ENCODE assay signal across 23 cellular contexts in the genomic region with DNA sequence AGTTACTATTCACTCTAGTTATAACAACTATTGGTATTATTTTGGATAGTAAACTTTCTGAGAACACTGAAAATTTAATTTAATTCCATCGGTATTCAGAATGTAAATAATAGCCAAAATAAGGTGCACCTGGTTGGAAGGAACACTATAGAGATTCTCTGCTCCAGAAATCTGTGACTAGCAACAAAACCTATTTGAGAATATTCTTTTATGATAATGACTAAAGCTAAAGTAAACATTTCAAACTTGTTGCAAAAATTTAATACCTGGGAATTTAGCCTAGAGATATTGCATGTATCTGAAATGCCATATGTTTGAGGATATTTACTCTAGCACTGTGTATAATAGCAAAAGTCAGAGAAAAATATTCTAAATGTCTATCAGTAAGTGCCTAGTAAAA.
"Had no signal": no experiment of that assay in that cellular context is flagged by ENCODE, and none has a peak within 500 bp of the region (broad histone marks: within the 10 kb centered on the region; RNA-seq: fewer than 3 reads in every experiment).

No MANE protein-coding gene starts in this region.

- DNase-seq: colonic mucosa; cortex of kidney; dermis blood vessel endothelial cell; dorsolateral prefrontal cortex; effector CD4-positive, alpha-beta T cell; effector CD8-positive, alpha-beta T cell; effector memory CD4-positive, alpha-beta T cell; effector memory CD8-positive, alpha-beta T cell; endodermal cell; erythroblast; esophagus squamous epithelium; foreskin fibroblast; foreskin keratinocyte; foreskin melanocyte; gastrocnemius medialis; glutamatergic neuron; head of caudate nucleus; heart left ventricle; heart right ventricle had no signal

- H3K9me3 ChIP-seq: colonic mucosa, esophagus muscularis mucosa, esophagus squamous epithelium, gastrocnemius medialis, gastroesophageal sphincter, heart left ventricle, heart right ventricle had no signal

- H3K27ac ChIP-seq: colonic mucosa, coronary artery, dorsolateral prefrontal cortex, esophagus muscularis mucosa, foreskin keratinocyte, gastrocnemius medialis, gastroesophageal sphincter, heart left ventricle, heart right ventricle, hepatocyte had no signal

- H3K4me3 ChIP-seq: colonic mucosa, coronary artery, dorsolateral prefrontal cortex, esophagus muscularis mucosa, esophagus squamous epithelium, gastrocnemius medialis, gastroesophageal sphincter, heart left ventricle, heart right ventricle, hepatocyte had no signal

- H3K27me3 ChIP-seq: colonic mucosa, dorsolateral prefrontal cortex, esophagus muscularis mucosa, esophagus squamous epithelium, foreskin keratinocyte, gastrocnemius medialis, gastroesophageal sphincter, heart left ventricle, heart right ventricle, hepatocyte had no signal

- H3K79me2 ChIP-seq: hepatocyte had no signal

- H3K4me1 ChIP-seq: colonic mucosa, esophagus muscularis mucosa, gastrocnemius medialis, gastroesophageal sphincter had no signal

- ATAC-seq: effector memory CD8-positive, alpha-beta T cell; foreskin keratinocyte; gastrocnemius medialis; gastroesophageal sphincter; heart left ventricle; heart right ventricle had no signal

- H3K4me2 ChIP-seq: hepatocyte had no signal

- H3K36me3 ChIP-seq: colonic mucosa, esophagus muscularis mucosa, esophagus squamous epithelium, gastrocnemius medialis, gastroesophageal sphincter, heart left ventricle, heart right ventricle had no signal

- H2AFZ ChIP-seq: hepatocyte had no signal
